In genomic region chr5:142517840-142518239, GRCh38 we compare ENCODE assay signal across 3 cellular contexts.
TF ChIP-seq lines count a peak whose summit lies in the region.

No MANE protein-coding gene starts in this region.

TF ChIP-seq in HepG2, 621 proteins besides CTCF, POLR2A, EP300 and RAD21 (continued from another document and continues in another):
- TF ChIP-seq ARID2 (CRISPR knock-in tag; IDR thresholded peaks at IDR 0.05; ENCODE audit: borderline replicate concordance) (no peak), POGZ (CRISPR knock-in tag; IDR thresholded peaks at IDR 0.05) (no peak), LCORL (IDR thresholded peaks at IDR 0.05) (0 out of 2 replicates have a peak, but pooled peaks have one; percentile 13), LCORL (CRISPR knock-in tag; IDR thresholded peaks at IDR 0.05) (no peak), ZNF766 (CRISPR knock-in tag; IDR thresholded peaks at IDR 0.05; ENCODE audit: borderline replicate concordance) (no peak), PAX8 (CRISPR knock-in tag; IDR thresholded peaks at IDR 0.05; ENCODE audit: borderline replicate concordance) (no peak), ZNF652 (CRISPR knock-in tag; IDR thresholded peaks at IDR 0.05; ENCODE audit: borderline replicate concordance, low read depth) (peak; percentile 72), CBX5 (CRISPR knock-in tag; IDR thresholded peaks at IDR 0.05; ENCODE audit: borderline replicate concordance) (no peak), ZNF281 (CRISPR knock-in tag; IDR thresholded peaks at IDR 0.05; ENCODE audit: borderline replicate concordance) (peak; percentile 51; the same call in 1 of the 2 replicates), SIX4 (CRISPR knock-in tag; IDR thresholded peaks at IDR 0.05) (peak; percentile 83), ZMYM4 (CRISPR knock-in tag; IDR thresholded peaks at IDR 0.05) (no peak), ZNF264 (CRISPR knock-in tag; IDR thresholded peaks at IDR 0.05) (no peak)
- TF ChIP-seq, protein P1, sequence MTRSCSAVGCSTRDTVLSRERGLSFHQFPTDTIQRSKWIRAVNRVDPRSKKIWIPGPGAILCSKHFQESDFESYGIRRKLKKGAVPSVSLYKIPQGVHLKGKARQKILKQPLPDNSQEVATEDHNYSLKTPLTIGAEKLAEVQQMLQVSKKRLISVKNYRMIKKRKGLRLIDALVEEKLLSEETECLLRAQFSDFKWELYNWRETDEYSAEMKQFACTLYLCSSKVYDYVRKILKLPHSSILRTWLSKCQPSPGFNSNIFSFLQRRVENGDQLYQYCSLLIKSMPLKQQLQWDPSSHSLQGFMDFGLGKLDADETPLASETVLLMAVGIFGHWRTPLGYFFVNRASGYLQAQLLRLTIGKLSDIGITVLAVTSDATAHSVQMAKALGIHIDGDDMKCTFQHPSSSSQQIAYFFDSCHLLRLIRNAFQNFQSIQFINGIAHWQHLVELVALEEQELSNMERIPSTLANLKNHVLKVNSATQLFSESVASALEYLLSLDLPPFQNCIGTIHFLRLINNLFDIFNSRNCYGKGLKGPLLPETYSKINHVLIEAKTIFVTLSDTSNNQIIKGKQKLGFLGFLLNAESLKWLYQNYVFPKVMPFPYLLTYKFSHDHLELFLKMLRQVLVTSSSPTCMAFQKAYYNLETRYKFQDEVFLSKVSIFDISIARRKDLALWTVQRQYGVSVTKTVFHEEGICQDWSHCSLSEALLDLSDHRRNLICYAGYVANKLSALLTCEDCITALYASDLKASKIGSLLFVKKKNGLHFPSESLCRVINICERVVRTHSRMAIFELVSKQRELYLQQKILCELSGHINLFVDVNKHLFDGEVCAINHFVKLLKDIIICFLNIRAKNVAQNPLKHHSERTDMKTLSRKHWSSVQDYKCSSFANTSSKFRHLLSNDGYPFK (CRISPR knock-in tag; IDR thresholded peaks at IDR 0.05; ENCODE audit: borderline replicate concordance), result no peak
- TF ChIP-seq, protein P2, sequence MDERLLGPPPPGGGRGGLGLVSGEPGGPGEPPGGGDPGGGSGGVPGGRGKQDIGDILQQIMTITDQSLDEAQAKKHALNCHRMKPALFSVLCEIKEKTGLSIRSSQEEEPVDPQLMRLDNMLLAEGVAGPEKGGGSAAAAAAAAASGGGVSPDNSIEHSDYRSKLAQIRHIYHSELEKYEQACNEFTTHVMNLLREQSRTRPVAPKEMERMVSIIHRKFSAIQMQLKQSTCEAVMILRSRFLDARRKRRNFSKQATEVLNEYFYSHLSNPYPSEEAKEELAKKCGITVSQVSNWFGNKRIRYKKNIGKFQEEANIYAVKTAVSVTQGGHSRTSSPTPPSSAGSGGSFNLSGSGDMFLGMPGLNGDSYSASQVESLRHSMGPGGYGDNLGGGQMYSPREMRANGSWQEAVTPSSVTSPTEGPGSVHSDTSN (CRISPR knock-in tag; IDR thresholded peaks at IDR 0.05), result no peak

TF ChIP-seq in liver, 16 proteins besides CTCF, POLR2A, EP300 and RAD21 (continued from another document):
- TF ChIP-seq REST (IDR thresholded peaks at IDR 0.05), result no peak

TF ChIP-seq in SK-N-SH treated with all-trans-retinoic acid at 6 μM for 48 hours, 23 proteins besides CTCF, POLR2A, EP300 and RAD21 (continued from another document):
- no peak for TF ChIP-seq TSHZ2 (CRISPR knock-in tag; IDR thresholded peaks at IDR 0.05)
- TF ChIP-seq GLIS3 (CRISPR knock-in tag; IDR thresholded peaks at IDR 0.05), result no peak
- no peak for TF ChIP-seq SNAI2 (CRISPR knock-in tag; IDR thresholded peaks at IDR 0.05)
- no peak for TF ChIP-seq ARNTL (CRISPR knock-in tag; IDR thresholded peaks at IDR 0.05; ENCODE audit: borderline replicate concordance, low read depth)
- no peak for TF ChIP-seq ZNF8 (CRISPR knock-in tag; IDR thresholded peaks at IDR 0.05)
- no peak for TF ChIP-seq CSDC2 (CRISPR knock-in tag; IDR thresholded peaks at IDR 0.05)
- TF ChIP-seq TOX (CRISPR knock-in tag; IDR thresholded peaks at IDR 0.05; ENCODE audit: borderline replicate concordance), result no peak
- TF ChIP-seq POU6F1 (CRISPR knock-in tag; IDR thresholded peaks at IDR 0.05; ENCODE audit: borderline replicate concordance, low read depth), result no peak
